ENCODE assay signal across 24 cellular contexts in the genomic region with DNA sequence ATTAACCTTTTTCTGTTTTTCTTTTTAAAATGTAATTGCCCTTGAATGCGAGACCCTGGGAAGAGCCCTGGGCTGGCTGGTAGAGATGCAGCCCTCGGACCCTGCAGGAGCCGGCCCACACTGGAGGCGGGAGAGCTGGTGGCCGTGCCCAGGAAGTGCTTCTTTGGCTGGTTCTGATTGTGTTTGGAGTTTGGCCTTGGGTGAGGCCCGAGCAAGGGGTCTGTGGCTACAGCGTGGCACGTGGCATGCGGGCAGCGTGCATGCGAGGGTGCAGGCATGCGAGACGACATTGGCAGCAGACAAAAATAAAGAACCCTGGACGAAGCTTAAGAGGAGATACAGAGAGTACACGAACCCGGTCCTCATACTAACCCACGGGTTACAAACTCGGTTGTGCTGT. TPM values are rescaled to one million over a fixed set of nuclear protein-coding genes. Genes with fewer than 3 reads are reported as not detected.
DNase-seq lines count a peak whose midpoint lies in the region; ATAC-seq and TF ChIP-seq lines count a peak whose summit lies in the region.
"Had no signal": no experiment of that assay in that cellular context is flagged by ENCODE, and none has a peak within 500 bp of the region (broad histone marks: within the 10 kb centered on the region; RNA-seq: fewer than 3 reads in every experiment).

No MANE protein-coding gene starts in this region.

- DNase-seq in activated CD8-positive, alpha-beta T cell treated with anti-CD3 and anti-CD28 coated beads, Interleukin-2, amount 10 ng/mL, durations not matched to agents 7 days and 5 days, result no peak
- no peak for DNase-seq in activated CD8-positive, alpha-beta T cell treated with anti-CD3 and anti-CD28 coated beads for 36 hours
- DNase-seq in H7 (peak; percentile 38), endothelial cell (ENCODE audit: low spot score) (no peak), osteoblast (ENCODE audit: insufficient read length, low spot score, missing footprints) (peak; percentile 47), COLO668 (lab: John Stamatoyannopoulos, UW; ENCODE audit: unreplicated experiment) (no peak)
- DNase-seq: Calu3; CD4-positive, alpha-beta memory T cell; DMS53; Kasumi-1; MG63; NCI-H1048; NCI-H1436; NCI-H1930; NCI-H226; NCI-H524; NCI-H82; PC-3 had no signal

- no peak for TF ChIP-seq CTCF in activated CD8-positive, alpha-beta T cell treated with anti-CD3 and anti-CD28 coated beads for 36 hours (IDR thresholded peaks at IDR 0.05)
- TF ChIP-seq CTCF in endothelial cell (IDR thresholded peaks at IDR 0.05; ENCODE audit: unreplicated experiment) (no peak), osteoblast (IDR thresholded peaks at IDR 0.05; ENCODE audit: extremely low read depth, low read depth, low read length) (no peak)

- ATAC-seq in activated CD8-positive, alpha-beta T cell treated with anti-CD3 and anti-CD28 coated beads, Interleukin-2, amount 10 ng/mL, durations not matched to agents 7 days and 5 days, result no peak
- ATAC-seq in activated CD8-positive, alpha-beta T cell treated with anti-CD3 and anti-CD28 coated beads for 36 hours, result no peak
- ATAC-seq in HG03159 (IDR thresholded peaks at IDR 0.05; ENCODE audit: unreplicated experiment) (no peak), HG03280 (IDR thresholded peaks at IDR 0.05; ENCODE audit: unreplicated experiment) (no peak)
- ATAC-seq: PC-3 had no signal

- no peak overlapping the region for H3K4me2 ChIP-seq in osteoblast (ENCODE audit: insufficient read depth, low read length)

- CTCF ChIA-PET in activated CD8-positive, alpha-beta T cell treated with anti-CD3 and anti-CD28 coated beads, Interleukin-2, amount 10 ng/mL, durations not matched to agents 7 days and 5 days (lab: Charles Lee), result interaction anchor here (0.7 to 6.0 kb wide), 4 partner anchors 8 to 99 kb away, joined by 3 to 34 read pairs (median 4); a partner anchor contains a TSS
- CTCF ChIA-PET in activated CD8-positive, alpha-beta T cell treated with anti-CD3 and anti-CD28 coated beads for 36 hours (lab: Charles Lee), result interaction anchor here (0.9 to 1.9 kb wide), 4 partner anchors 31 to 168 kb away, joined by 3 to 5 read pairs (median 3); a partner anchor contains a TSS

- H3K4me1 Mint-ChIP-seq in activated CD8-positive, alpha-beta T cell treated with anti-CD3 and anti-CD28 coated beads, Interleukin-2, amount 10 ng/mL, durations not matched to agents 7 days and 5 days (ENCODE audit: low read depth), result peaks cover 38% of the 10 kb centered on the region
- H3K4me1 Mint-ChIP-seq in activated CD8-positive, alpha-beta T cell treated with anti-CD3 and anti-CD28 coated beads for 36 hours (ENCODE audit: low read depth), result peaks cover 25% of the 10 kb centered on the region
- peaks cover 11% of the 10 kb centered on the region for H3K4me1 Mint-ChIP-seq in endothelial cell (ENCODE audit: unreplicated experiment)

- H4K20me1 ChIP-seq in osteoblast (ENCODE audit: insufficient read depth, low read length), result no peaks in the 10 kb centered on the region

- H2AFZ ChIP-seq in osteoblast (ENCODE audit: low read length), result no peak overlapping the region

- H3K27ac Mint-ChIP-seq in activated CD8-positive, alpha-beta T cell treated with anti-CD3 and anti-CD28 coated beads, Interleukin-2, amount 10 ng/mL, durations not matched to agents 7 days and 5 days, result peak overlapping the region; percentile 57
- H3K27ac Mint-ChIP-seq in activated CD8-positive, alpha-beta T cell treated with anti-CD3 and anti-CD28 coated beads for 36 hours, result no peak overlapping the region
- H3K27ac Mint-ChIP-seq in endothelial cell (ENCODE audit: unreplicated experiment), result no peak overlapping the region
- H3K27ac Mint-ChIP-seq: IgD-negative memory B cell had no signal

- H3K27me3 ChIP-seq in H7 (ENCODE audit: control insufficient read depth, insufficient read depth, low read length) (no peaks in the 10 kb centered on the region), osteoblast (ENCODE audit: insufficient read depth, low read length) (no peaks in the 10 kb centered on the region)
- H3K27me3 ChIP-seq: MG63, SJSA1 had no signal

- peaks cover 10% of the 10 kb centered on the region for H3K36me3 ChIP-seq in H7 (replicated peaks; ENCODE audit: control insufficient read depth, insufficient read depth, low read length)
- peaks cover 13% of the 10 kb centered on the region for H3K36me3 ChIP-seq in osteoblast (ENCODE audit: insufficient read depth, low read length)
- H3K36me3 ChIP-seq: MG63 had no signal

- no peaks in the 10 kb centered on the region for H3K9me3 Mint-ChIP-seq in activated CD8-positive, alpha-beta T cell treated with anti-CD3 and anti-CD28 coated beads, Interleukin-2, amount 10 ng/mL, durations not matched to agents 7 days and 5 days (ENCODE audit: insufficient read depth)
- no peaks in the 10 kb centered on the region for H3K9me3 Mint-ChIP-seq in activated CD8-positive, alpha-beta T cell treated with anti-CD3 and anti-CD28 coated beads for 36 hours
- H3K9me3 Mint-ChIP-seq in endothelial cell (ENCODE audit: unreplicated experiment), result no peaks in the 10 kb centered on the region
- H3K9me3 Mint-ChIP-seq: CD4-positive, alpha-beta memory T cell; IgD-negative memory B cell had no signal

- H3K4me3 ChIP-seq in H7 (ENCODE audit: insufficient read depth, low read depth, low read length) (no peak overlapping the region), osteoblast (ENCODE audit: insufficient read depth, low read length) (no peak overlapping the region)
- H3K4me3 ChIP-seq: MG63, SJSA1 had no signal

- no peaks in the 10 kb centered on the region for H3K79me2 ChIP-seq in osteoblast (ENCODE audit: insufficient read depth, low read length)

- POLR2A ChIA-PET in activated CD8-positive, alpha-beta T cell treated with anti-CD3 and anti-CD28 coated beads, Interleukin-2, amount 10 ng/mL, durations not matched to agents 7 days and 5 days (lab: Charles Lee), result no interaction called here
- POLR2A ChIA-PET in activated CD8-positive, alpha-beta T cell treated with anti-CD3 and anti-CD28 coated beads for 36 hours (lab: Charles Lee), result interaction anchor here (0.9 to 1.5 kb wide), 5 partner anchors 9 to 99 kb away, joined by 3 to 4 read pairs (median 3); no protein-coding TSS in a partner anchor

- peaks cover 9% of the 10 kb centered on the region for H3K4me1 ChIP-seq in osteoblast (ENCODE audit: insufficient read depth, low read length)
- H3K4me1 ChIP-seq: SJSA1 had no signal

- peaks cover 5% of the 10 kb centered on the region for H3K27me3 Mint-ChIP-seq in activated CD8-positive, alpha-beta T cell treated with anti-CD3 and anti-CD28 coated beads, Interleukin-2, amount 10 ng/mL, durations not matched to agents 7 days and 5 days (ENCODE audit: low read depth)
- peaks cover under 1% of the 10 kb centered on the region for H3K27me3 Mint-ChIP-seq in activated CD8-positive, alpha-beta T cell treated with anti-CD3 and anti-CD28 coated beads for 36 hours
- H3K27me3 Mint-ChIP-seq in endothelial cell (ENCODE audit: unreplicated experiment), result peaks cover 9% of the 10 kb centered on the region
- H3K27me3 Mint-ChIP-seq: CD4-positive, alpha-beta memory T cell; IgD-negative memory B cell had no signal

- H3K36me3 Mint-ChIP-seq in activated CD8-positive, alpha-beta T cell treated with anti-CD3 and anti-CD28 coated beads, Interleukin-2, amount 10 ng/mL, durations not matched to agents 7 days and 5 days (ENCODE audit: low read depth), result peaks cover 44% of the 10 kb centered on the region
- H3K36me3 Mint-ChIP-seq in activated CD8-positive, alpha-beta T cell treated with anti-CD3 and anti-CD28 coated beads for 36 hours (ENCODE audit: low read depth), result peaks cover 22% of the 10 kb centered on the region
- peaks cover 10% of the 10 kb centered on the region for H3K36me3 Mint-ChIP-seq in endothelial cell (ENCODE audit: low read depth, unreplicated experiment)
- H3K36me3 Mint-ChIP-seq: IgD-negative memory B cell had no signal

- intact Hi-C loops in activated CD8-positive, alpha-beta T cell treated with anti-CD3 and anti-CD28 coated beads for 36 hours (cut with micrococcal nuclease), result loop anchor here (10.0 kb wide), 1 partner anchor 144 kb away; no protein-coding TSS in a partner anchor

- no peak overlapping the region for H3K4me3 Mint-ChIP-seq in activated CD8-positive, alpha-beta T cell treated with anti-CD3 and anti-CD28 coated beads, Interleukin-2, amount 10 ng/mL, durations not matched to agents 7 days and 5 days
- no peak overlapping the region for H3K4me3 Mint-ChIP-seq in activated CD8-positive, alpha-beta T cell treated with anti-CD3 and anti-CD28 coated beads for 36 hours
- peak overlapping the region; percentile 22 for H3K4me3 Mint-ChIP-seq in endothelial cell (ENCODE audit: unreplicated experiment)
- H3K4me3 Mint-ChIP-seq: CD4-positive, alpha-beta memory T cell; IgD-negative memory B cell had no signal

- H3K27ac ChIP-seq in osteoblast (ENCODE audit: low read depth, low read length), result no peak overlapping the region
- H3K27ac ChIP-seq: 22Rv1, HL-60, SJSA1 had no signal

- H3K9me3 ChIP-seq in osteoblast (ENCODE audit: low read depth, low read length), result no peaks in the 10 kb centered on the region
- H3K9me3 ChIP-seq: MG63, SJSA1 had no signal

RNA-seq across cellular contexts. Expression of a gene that starts 49.7 kb away (rescaled TPM):
- total RNA-seq in activated CD8-positive, alpha-beta T cell treated with anti-CD3 and anti-CD28 coated beads, Interleukin-2, amount 10 ng/mL, durations not matched to agents 7 days and 5 days, result 10 to 100 TPM; 70.4 to 73.2 TPM
- 10 to 100 TPM; 67.4 to 78.4 TPM for total RNA-seq in activated CD8-positive, alpha-beta T cell treated with anti-CD3 and anti-CD28 coated beads for 36 hours
- total RNA-seq in H7 (2014; rRNA removed; shearing (Covaris generic)), result 34.6 and 56.5 TPM in 2 replicates
- total RNA-seq in endothelial cell (ENCODE audit: unreplicated experiment), result 42.8 TPM
- total RNA-seq in osteoblast, result 35.4 and 36.9 TPM in 2 replicates

RNA-seq across cellular contexts. Expression of a gene that starts 49.8 kb away (rescaled TPM):
- total RNA-seq in activated CD8-positive, alpha-beta T cell treated with anti-CD3 and anti-CD28 coated beads, Interleukin-2, amount 10 ng/mL, durations not matched to agents 7 days and 5 days, result 10 to 100 TPM; 26.3 to 30.7 TPM
- 10 to 100 TPM; 20.2 to 23.1 TPM for total RNA-seq in activated CD8-positive, alpha-beta T cell treated with anti-CD3 and anti-CD28 coated beads for 36 hours
- total RNA-seq in H7 (2014; rRNA removed; shearing (Covaris generic)), result 15.8 and 20.7 TPM in 2 replicates
- total RNA-seq in endothelial cell (ENCODE audit: unreplicated experiment) (20.0 TPM), osteoblast (12.1 and 12.3 TPM in 2 replicates)

Comparison
In these comparisons a context has a peak if more than half of its experiments do, and no peak if none do; other contexts are left out.
1. DNase-seq: peak in H7 (single experiment) and osteoblast (single experiment); none in activated CD8-positive, alpha-beta T cell treated with anti-CD3 and anti-CD28 coated beads, Interleukin-2, amount 10 ng/mL, durations not matched to agents 7 days and 5 days (single experiment), activated CD8-positive, alpha-beta T cell treated with anti-CD3 and anti-CD28 coated beads for 36 hours (single experiment), endothelial cell (single experiment) and COLO668 (single experiment).